ENCODE assay signal across 1 cellular context in the genomic region with DNA sequence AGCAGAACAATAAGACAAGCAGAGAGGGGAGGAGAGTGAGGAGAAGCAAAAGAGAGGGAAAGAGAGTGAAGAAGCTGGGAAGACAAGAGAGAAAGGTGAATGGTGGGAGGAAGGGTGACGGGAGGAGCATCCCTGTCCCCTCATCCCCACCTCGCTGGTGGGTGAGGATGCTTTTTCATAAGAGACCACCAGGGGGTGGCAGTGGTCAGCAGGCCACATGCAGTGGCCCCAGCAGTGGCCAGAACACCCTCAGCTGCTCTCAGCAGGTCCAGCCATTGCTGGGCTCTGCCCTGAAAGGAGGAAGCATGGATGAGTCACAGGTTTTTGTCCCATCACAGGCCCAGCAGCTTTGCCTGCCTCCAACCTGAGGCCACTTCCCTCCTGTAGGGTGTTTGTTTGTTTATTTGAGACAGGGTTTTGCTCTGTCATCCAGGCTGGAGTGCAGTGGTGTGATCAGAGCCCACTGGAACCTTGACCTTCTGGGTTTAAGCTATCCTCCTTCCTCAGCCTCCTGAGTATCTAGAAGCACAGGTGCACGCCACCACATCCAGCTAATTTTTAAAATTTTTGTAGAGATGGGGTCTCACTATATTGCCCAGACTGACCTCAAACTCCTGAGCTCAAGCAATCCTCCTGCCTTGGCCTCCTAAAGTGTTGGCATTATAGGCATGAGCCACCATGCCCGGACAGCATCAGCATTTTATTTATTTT.
TF ChIP-seq lines count a peak whose summit lies in the region.

No MANE protein-coding gene starts in this region.

TF ChIP-seq in HEK293, 187 proteins besides CTCF, POLR2A, EP300 and RAD21 (continued from another document):
- peak; percentile 54; the same call in 1 of the 2 replicates for TF ChIP-seq ZNF692 (tag by site-specific recombination; IDR thresholded peaks at IDR 0.05)
- TF ChIP-seq ZNF596 (tag by site-specific recombination; IDR thresholded peaks at IDR 0.05): no peak
- peak; percentile 32 for TF ChIP-seq ZSCAN16 (tag by site-specific recombination; IDR thresholded peaks at IDR 0.05)
- TF ChIP-seq ZNF16 (tag by site-specific recombination; IDR thresholded peaks at IDR 0.05; ENCODE audit: low read depth): 0 out of 2 replicates have a peak, but pooled peaks have one; percentile 8
- TF ChIP-seq ZFP69B (tag by site-specific recombination; IDR thresholded peaks at IDR 0.05): peak; percentile 62
- peak; percentile 66 for TF ChIP-seq ZNF121 (tag by site-specific recombination; IDR thresholded peaks at IDR 0.05)
- no peak for TF ChIP-seq ZFP41 (tag by site-specific recombination; IDR thresholded peaks at IDR 0.05; ENCODE audit: borderline replicate concordance)
- TF ChIP-seq PRDM1 (tag by site-specific recombination; IDR thresholded peaks at IDR 0.05): peak; percentile 75
- TF ChIP-seq, protein P1, sequence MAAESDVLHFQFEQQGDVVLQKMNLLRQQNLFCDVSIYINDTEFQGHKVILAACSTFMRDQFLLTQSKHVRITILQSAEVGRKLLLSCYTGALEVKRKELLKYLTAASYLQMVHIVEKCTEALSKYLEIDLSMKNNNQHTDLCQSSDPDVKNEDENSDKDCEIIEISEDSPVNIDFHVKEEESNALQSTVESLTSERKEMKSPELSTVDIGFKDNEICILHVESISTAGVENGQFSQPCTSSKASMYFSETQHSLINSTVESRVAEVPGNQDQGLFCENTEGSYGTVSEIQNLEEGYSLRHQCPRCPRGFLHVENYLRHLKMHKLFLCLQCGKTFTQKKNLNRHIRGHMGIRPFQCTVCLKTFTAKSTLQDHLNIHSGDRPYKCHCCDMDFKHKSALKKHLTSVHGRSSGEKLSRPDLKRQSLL (tag by site-specific recombination; IDR thresholded peaks at IDR 0.05): no peak
- TF ChIP-seq ZNF654 (tag by site-specific recombination; IDR thresholded peaks at IDR 0.05; ENCODE audit: low read depth): peak; percentile 41
- TF ChIP-seq ZNF366 (tag by site-specific recombination; conservative IDR thresholded peaks at IDR 0.05): peak; percentile 48; the same call in 1 of the 2 replicates
- 0 out of 2 replicates have a peak, but pooled peaks have one; percentile 18 for TF ChIP-seq PRDM10 (tag by site-specific recombination; IDR thresholded peaks at IDR 0.05)
- TF ChIP-seq GLIS2 (tag by site-specific recombination; IDR thresholded peaks at IDR 0.05): peak; percentile 22; the same call in 1 of the 2 replicates
- TF ChIP-seq ZEB2 (tag by site-specific recombination; IDR thresholded peaks at IDR 0.05): 0 out of 2 replicates have a peak, but pooled peaks have one; percentile 25
- TF ChIP-seq PRDM4 (tag by site-specific recombination; IDR thresholded peaks at IDR 0.05): no peak
- peak; percentile 96 for TF ChIP-seq ZIC2 (tag by site-specific recombination; IDR thresholded peaks at IDR 0.05)
- TF ChIP-seq PATZ1 (tag by site-specific recombination; IDR thresholded peaks at IDR 0.05): peak; percentile 41; the same call in 1 of the 2 replicates
- no peak for TF ChIP-seq ZNF623 (tag by site-specific recombination; IDR thresholded peaks at IDR 0.05)
